In the genomic region with DNA sequence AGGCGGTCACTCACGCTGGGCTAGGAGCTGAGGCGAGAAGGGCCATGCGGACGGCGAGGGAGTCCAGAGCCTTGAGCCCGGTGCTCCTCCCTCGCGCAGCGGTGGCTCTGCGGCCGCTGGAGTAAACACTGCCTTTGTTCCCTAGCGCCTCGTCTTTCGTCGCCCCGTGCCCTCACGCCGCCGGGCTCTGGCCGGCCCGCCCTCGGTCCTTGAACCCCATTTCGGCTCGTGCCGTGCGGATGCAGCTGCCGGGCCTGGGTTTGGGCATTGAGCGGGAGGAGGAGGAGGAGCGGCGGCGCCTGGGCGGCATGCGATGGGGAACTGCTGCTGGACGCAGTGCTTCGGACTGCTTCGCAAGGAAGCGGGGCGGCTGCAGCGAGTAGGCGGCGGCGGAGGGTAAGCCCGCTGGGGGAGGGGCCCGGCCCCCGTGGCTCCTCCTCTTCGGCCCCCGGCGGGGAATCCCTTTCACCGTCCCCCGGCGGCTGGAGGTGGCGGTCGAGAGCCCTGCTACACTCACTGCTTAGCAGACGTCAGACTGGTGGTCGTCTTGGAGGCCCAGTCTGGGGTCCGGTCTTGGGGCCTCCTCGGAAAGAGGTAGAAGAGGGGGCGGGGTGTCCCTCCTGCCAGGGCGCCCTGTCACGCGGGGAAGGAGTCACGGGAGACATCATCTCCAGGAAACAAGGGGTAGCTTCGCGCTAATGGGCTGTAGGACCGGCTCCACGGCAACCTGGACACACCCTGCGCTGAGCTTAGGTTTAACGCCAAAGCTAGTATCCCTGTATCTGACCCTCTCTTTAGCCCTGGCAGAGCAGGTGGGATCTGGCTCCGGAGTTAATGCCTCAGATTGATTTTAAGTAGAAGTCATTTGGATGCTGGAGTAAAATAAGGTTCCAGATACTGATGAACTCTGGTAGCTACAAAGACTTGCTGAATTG, we compare ENCODE assay signal across 8 cellular contexts. TPM values are rescaled to one million over a fixed set of nuclear protein-coding genes. Genes with fewer than 3 reads are reported as not detected.
A peak's percentile ranks its signal among the peaks of the same experiment; 100 is the strongest.
DNase-seq lines count a peak whose midpoint lies in the region; ATAC-seq and TF ChIP-seq lines count a peak whose summit lies in the region.

A gene with protein sequence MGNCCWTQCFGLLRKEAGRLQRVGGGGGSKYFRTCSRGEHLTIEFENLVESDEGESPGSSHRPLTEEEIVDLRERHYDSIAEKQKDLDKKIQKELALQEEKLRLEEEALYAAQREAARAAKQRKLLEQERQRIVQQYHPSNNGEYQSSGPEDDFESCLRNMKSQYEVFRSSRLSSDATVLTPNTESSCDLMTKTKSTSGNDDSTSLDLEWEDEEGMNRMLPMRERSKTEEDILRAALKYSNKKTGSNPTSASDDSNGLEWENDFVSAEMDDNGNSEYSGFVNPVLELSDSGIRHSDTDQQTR (plus strand): TSS at position 9 of the 935 bp plus-strand sequence. CDS start 305 bp downstream, at position 314.

- H4K20me1 ChIP-seq in neural cell (ENCODE audit: insufficient read depth) = no peaks in the 10 kb centered on the region

- H3K27me3 ChIP-seq in neural cell (ENCODE audit: insufficient read depth, low read depth, low read length) (no peaks in the 10 kb centered on the region), stomach (no peaks in the 10 kb centered on the region)

- H3K27ac ChIP-seq in neural cell (ENCODE audit: low read length) (peak within 1 kb of the TSS; percentile 93), stomach (peak within 1 kb of the TSS; percentile 94 to 99 (median 97))

- ATAC-seq in GM21723 (IDR thresholded peaks at IDR 0.05; ENCODE audit: unreplicated experiment) = peak; percentile 77

- peak within 1 kb of the TSS; percentile 100 for H2AFZ ChIP-seq in neural cell (ENCODE audit: low read depth, low read length)

- peak in 2 of 4 donors; percentile 34 to 47 for TF ChIP-seq POLR2A in stomach (IDR thresholded peaks at IDR 0.05)

- H3K4me3 ChIP-seq in fibroblast of the aortic adventitia (ENCODE audit: low read depth, low read length) (peak within 1 kb of the TSS; percentile 97), neural cell (ENCODE audit: low read length) (peak within 1 kb of the TSS; percentile 94), stomach (peak within 1 kb of the TSS; percentile 85 to 92 (median 92))

- no peaks in the 10 kb centered on the region for H3F3A ChIP-seq in neural cell (ENCODE audit: insufficient read depth, low read length, poor library complexity, severe bottlenecking)

- H3K4me1 ChIP-seq in stomach = peaks cover 5 to 44% (median 21%) of the 10 kb centered on the region in 4 donors

- TF ChIP-seq CTCF in fibroblast of the aortic adventitia (IDR thresholded peaks at IDR 0.05; ENCODE audit: insufficient read depth, low read length) (peak; percentile 61), neural cell (IDR thresholded peaks at IDR 0.05; ENCODE audit: poor library complexity, severe bottlenecking) (peak; percentile 70), stomach (IDR thresholded peaks at IDR 0.05) (peak in 1 of 7 experiments; percentile 28)

- peak; percentile 80 for DNase-seq in EL
- DNase-seq in KG1 (lab: John Stamatoyannopoulos, UW) = peak; percentile 73
- DNase-seq in SHP77 (lab: John Stamatoyannopoulos, UW) = peak; percentile 41 to 51
- DNase-seq in activated effector memory CD4-positive, alpha-beta T cell treated with Interleukin-2 at 50 U/mL for 16 hours = peak; percentile 73
- DNase-seq in fibroblast of the aortic adventitia (ENCODE audit: low read depth) = peak; percentile 61
- DNase-seq in stomach = peak; percentile 78

- peaks cover 42% of the 10 kb centered on the region for H3K79me2 ChIP-seq in neural cell (replicated peaks; ENCODE audit: insufficient read depth, low read length)

- intact Hi-C loops in stomach (cut with DNase I; ENCODE audit: low total_unique reads) = no loop called here

- H3K9me3 ChIP-seq in neural cell (ENCODE audit: low read length) = no peaks in the 10 kb centered on the region
- no peaks in the 10 kb centered on the region for H3K9me3 ChIP-seq in stomach

- peak within 1 kb of the TSS; percentile 99 for H3K9ac ChIP-seq in neural cell (ENCODE audit: low read length)

- H3K9me2 ChIP-seq in neural cell (ENCODE audit: insufficient read depth, low read length) = no peaks in the 10 kb centered on the region

- WGBS in stomach, 5 donors = 0 to 1% (median 0%) methylated on average over 21 to 70 of the region's 70 CpGs

- TF ChIP-seq RAD21 in neural cell (conservative IDR thresholded peaks at IDR 0.05) = no peak

- H3K36me3 ChIP-seq in neural cell (ENCODE audit: insufficient read depth, low read length) (no peaks in the 10 kb centered on the region), stomach (no peaks in the 10 kb centered on the region)

- TF ChIP-seq EP300 in neural cell (conservative IDR thresholded peaks at IDR 0.05; ENCODE audit: poor library complexity, severe bottlenecking) (peak; percentile 30), stomach (IDR thresholded peaks at IDR 0.05) (no peak)

- H3K4me2 ChIP-seq in neural cell (ENCODE audit: low read length) = peak within 1 kb of the TSS; percentile 70

TF ChIP-seq in neural cell, 6 proteins besides CTCF, POLR2A, EP300 and RAD21:
- TF ChIP-seq EZH2 (IDR thresholded peaks at IDR 0.05; ENCODE audit: borderline replicate concordance, insufficient read depth, low read length, poor library complexity, severe bottlenecking) = no peak
- peak; percentile 93 for TF ChIP-seq POLR2AphosphoS5 (IDR thresholded peaks at IDR 0.05)
- peak; percentile 72 for TF ChIP-seq MXI1 (conservative IDR thresholded peaks at IDR 0.05; ENCODE audit: poor library complexity, severe bottlenecking)
- TF ChIP-seq SMC3 (conservative IDR thresholded peaks at IDR 0.05; ENCODE audit: poor library complexity) = peak; percentile 35
- peak; percentile 57 for TF ChIP-seq TAF1 (IDR thresholded peaks at IDR 0.05; ENCODE audit: low read depth)
- TF ChIP-seq, protein P1, sequence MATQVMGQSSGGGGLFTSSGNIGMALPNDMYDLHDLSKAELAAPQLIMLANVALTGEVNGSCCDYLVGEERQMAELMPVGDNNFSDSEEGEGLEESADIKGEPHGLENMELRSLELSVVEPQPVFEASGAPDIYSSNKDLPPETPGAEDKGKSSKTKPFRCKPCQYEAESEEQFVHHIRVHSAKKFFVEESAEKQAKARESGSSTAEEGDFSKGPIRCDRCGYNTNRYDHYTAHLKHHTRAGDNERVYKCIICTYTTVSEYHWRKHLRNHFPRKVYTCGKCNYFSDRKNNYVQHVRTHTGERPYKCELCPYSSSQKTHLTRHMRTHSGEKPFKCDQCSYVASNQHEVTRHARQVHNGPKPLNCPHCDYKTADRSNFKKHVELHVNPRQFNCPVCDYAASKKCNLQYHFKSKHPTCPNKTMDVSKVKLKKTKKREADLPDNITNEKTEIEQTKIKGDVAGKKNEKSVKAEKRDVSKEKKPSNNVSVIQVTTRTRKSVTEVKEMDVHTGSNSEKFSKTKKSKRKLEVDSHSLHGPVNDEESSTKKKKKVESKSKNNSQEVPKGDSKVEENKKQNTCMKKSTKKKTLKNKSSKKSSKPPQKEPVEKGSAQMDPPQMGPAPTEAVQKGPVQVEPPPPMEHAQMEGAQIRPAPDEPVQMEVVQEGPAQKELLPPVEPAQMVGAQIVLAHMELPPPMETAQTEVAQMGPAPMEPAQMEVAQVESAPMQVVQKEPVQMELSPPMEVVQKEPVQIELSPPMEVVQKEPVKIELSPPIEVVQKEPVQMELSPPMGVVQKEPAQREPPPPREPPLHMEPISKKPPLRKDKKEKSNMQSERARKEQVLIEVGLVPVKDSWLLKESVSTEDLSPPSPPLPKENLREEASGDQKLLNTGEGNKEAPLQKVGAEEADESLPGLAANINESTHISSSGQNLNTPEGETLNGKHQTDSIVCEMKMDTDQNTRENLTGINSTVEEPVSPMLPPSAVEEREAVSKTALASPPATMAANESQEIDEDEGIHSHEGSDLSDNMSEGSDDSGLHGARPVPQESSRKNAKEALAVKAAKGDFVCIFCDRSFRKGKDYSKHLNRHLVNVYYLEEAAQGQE (IDR thresholded peaks at IDR 0.05; ENCODE audit: borderline replicate concordance) = peak; percentile 89

RNA-seq across cellular contexts. Expression of the gene that starts here (rescaled TPM):
- 23.7 and 25.8 TPM in 2 replicates for total RNA-seq in fibroblast of the aortic adventitia (ENCODE audit: low replicate concordance)
- polyA plus RNA-seq in neural cell = 112 and 143 TPM in 2 replicates
- polyA minus RNA-seq in neural cell = 102 and 118 TPM in 2 replicates
- total RNA-seq in stomach = 10 to 100 TPM; 11.6 to 35.6 (median 22.6) TPM
- 10 to 100 TPM in 1 of 3 donors, 1 to 10 TPM in 2; 9.5 to 12.7 (median 9.9) TPM for polyA plus RNA-seq in stomach

Comparison
In these comparisons a context has a peak if more than half of its experiments do, and no peak if none do; other contexts are left out.
1. Peak in every context shown above with its lines: DNase-seq, ATAC-seq, H3K4me3 ChIP-seq and H3K27ac ChIP-seq.